In genomic region chr16:10743227-10743609, GRCh38 we compare ENCODE assay signal across 8 cellular contexts. TPM values are rescaled to one million over a fixed set of nuclear protein-coding genes. Genes with fewer than 3 reads are reported as not detected.
A peak's percentile ranks its signal among the peaks of the same experiment; 100 is the strongest.
DNase-seq lines count a peak whose midpoint lies in the region; ATAC-seq and TF ChIP-seq lines count a peak whose summit lies in the region.

No MANE protein-coding gene starts in this region.

- peak overlapping the region; percentile 10; the same call in 1 of the 2 replicates for H3K4me3 ChIP-seq in AG09309 (ENCODE audit: control insufficient read depth, low read depth, low read length)
- no peak overlapping the region for H3K4me3 ChIP-seq in KMS-11 (IDR thresholded peaks at IDR 0.05; ENCODE audit: insufficient read depth, low read depth, low read length)
- H3K4me3 ChIP-seq in colonic mucosa, result peak overlapping the region; percentile 51

- peak overlapping the region; percentile 96 to 100 (median 99) for H3K27ac Mint-ChIP-seq in naive thymus-derived CD8-positive, alpha-beta T cell

- H3K27me3 ChIP-seq in KMS-11 (ENCODE audit: insufficient read depth, low read depth) (no peaks in the 10 kb centered on the region), colonic mucosa (no peaks in the 10 kb centered on the region)

- ATAC-seq in naive thymus-derived CD8-positive, alpha-beta T cell, result no peak

- H3K9ac ChIP-seq in KMS-11 (peak overlapping the region; percentile 79; the same call in 1 of the 2 replicates), colonic mucosa (ENCODE audit: low read depth in 2 of 2, low read length in 2 of 2) (peak overlapping the region in 1 of 2 donors; percentile 75)

- POLR2A ChIA-PET in naive thymus-derived CD8-positive, alpha-beta T cell (lab: Charles Lee), result interaction anchor here (0.9 to 2.1 kb wide), 4 partner anchors 28 to 1652 kb away, joined by 3 to 7 read pairs (median 6); partner anchors contain the start of genes ATF7IP2, DEXI and HAPSTR1

- no peaks in the 10 kb centered on the region for H3K9me3 ChIP-seq in colonic mucosa

- no peaks in the 10 kb centered on the region for H4K20me1 ChIP-seq in KMS-11 (ENCODE audit: insufficient read depth)

- no peaks in the 10 kb centered on the region for H3K27me3 Mint-ChIP-seq in naive thymus-derived CD8-positive, alpha-beta T cell

- H3K4me2 ChIP-seq in KMS-11, result peak overlapping the region; percentile 81

- H2AFZ ChIP-seq in KMS-11 (ENCODE audit: low read depth), result peak overlapping the region; percentile 63; the same call in 1 of the 2 replicates

- peaks cover 18 to 46% (median 43%) of the 10 kb centered on the region in 4 donors for H3K4me1 Mint-ChIP-seq in naive thymus-derived CD8-positive, alpha-beta T cell

- peaks cover 0 to 30% (median 2%) of the 10 kb centered on the region in 3 donors for H3K36me3 Mint-ChIP-seq in naive thymus-derived CD8-positive, alpha-beta T cell

- intact Hi-C loops in colonic mucosa (cut with DNase I), result no loop called here

- H3K27ac ChIP-seq in KMS-11 (peak overlapping the region; percentile 74), colonic mucosa (peak overlapping the region; percentile 96)

- H3K9me3 Mint-ChIP-seq in naive thymus-derived CD8-positive, alpha-beta T cell, result no peaks in the 10 kb centered on the region

- DNase-seq in AG09309 (ENCODE audit: low read depth) (no peak), colonic mucosa (no peak), DMS 273 treated with DMSO at 0.1 percent for 48 hours (lab: John Stamatoyannopoulos, UW) (no peak), NCI-H2107 treated with DMSO at 0.1 percent for 48 hours (lab: John Stamatoyannopoulos, UW; ENCODE audit: unreplicated experiment) (no peak), T-helper 9 cell (no peak), NCI-H2227 (lab: John Stamatoyannopoulos, UW; ENCODE audit: unreplicated experiment) (no peak)
- DNase-seq in naive thymus-derived CD8-positive, alpha-beta T cell, result no peak

- H3K79me2 ChIP-seq in KMS-11 (ENCODE audit: insufficient read depth, low read depth), result no peaks in the 10 kb centered on the region

- H3K4me3 Mint-ChIP-seq in naive thymus-derived CD8-positive, alpha-beta T cell, result peak overlapping the region; percentile 91 to 98 (median 95)

- H3K4me1 ChIP-seq in KMS-11 (ENCODE audit: low read depth, poor library complexity, severe bottlenecking), result peaks cover 70% of the 10 kb centered on the region
- H3K4me1 ChIP-seq in colonic mucosa, result peaks cover 4% of the 10 kb centered on the region

- TF ChIP-seq CTCF in AG09309 (IDR thresholded peaks at IDR 0.05; ENCODE audit: control insufficient read depth, insufficient read depth, low read depth, low read length, missing control alignments) (no peak), KMS-11 (conservative IDR thresholded peaks at IDR 0.05; ENCODE audit: low read depth, low read length) (no peak), colonic mucosa (IDR thresholded peaks at IDR 0.05) (no peak)

- no peaks in the 10 kb centered on the region for H3K36me3 ChIP-seq in KMS-11 (ENCODE audit: insufficient read depth)
- H3K36me3 ChIP-seq in colonic mucosa, result no peaks in the 10 kb centered on the region

RNA-seq across cellular contexts. Expression of gene NUBP1, which starts 0.4 kb away (rescaled TPM):
- 10 to 100 TPM; 28.4 to 28.7 TPM for total RNA-seq in colonic mucosa
- 10 to 100 TPM; 27.3 to 29.7 TPM for total RNA-seq in naive thymus-derived CD8-positive, alpha-beta T cell
- 10 to 100 TPM; 22.7 to 34.5 (median 30.0) TPM for polyA plus RNA-seq in naive thymus-derived CD8-positive, alpha-beta T cell

RNA-seq across cellular contexts. Expression of gene TEKT5, which starts 48.5 kb away (rescaled TPM):
- under 1 TPM; 0.21 to 0.82 TPM for total RNA-seq in colonic mucosa
- total RNA-seq in naive thymus-derived CD8-positive, alpha-beta T cell, result under 1 TPM in 1 of 2 experiments, not detected in 1; 0.68 TPM
- not detected for polyA plus RNA-seq in naive thymus-derived CD8-positive, alpha-beta T cell
